Comparison of ENCODE assay signal across 8 cellular contexts in the genomic region with DNA sequence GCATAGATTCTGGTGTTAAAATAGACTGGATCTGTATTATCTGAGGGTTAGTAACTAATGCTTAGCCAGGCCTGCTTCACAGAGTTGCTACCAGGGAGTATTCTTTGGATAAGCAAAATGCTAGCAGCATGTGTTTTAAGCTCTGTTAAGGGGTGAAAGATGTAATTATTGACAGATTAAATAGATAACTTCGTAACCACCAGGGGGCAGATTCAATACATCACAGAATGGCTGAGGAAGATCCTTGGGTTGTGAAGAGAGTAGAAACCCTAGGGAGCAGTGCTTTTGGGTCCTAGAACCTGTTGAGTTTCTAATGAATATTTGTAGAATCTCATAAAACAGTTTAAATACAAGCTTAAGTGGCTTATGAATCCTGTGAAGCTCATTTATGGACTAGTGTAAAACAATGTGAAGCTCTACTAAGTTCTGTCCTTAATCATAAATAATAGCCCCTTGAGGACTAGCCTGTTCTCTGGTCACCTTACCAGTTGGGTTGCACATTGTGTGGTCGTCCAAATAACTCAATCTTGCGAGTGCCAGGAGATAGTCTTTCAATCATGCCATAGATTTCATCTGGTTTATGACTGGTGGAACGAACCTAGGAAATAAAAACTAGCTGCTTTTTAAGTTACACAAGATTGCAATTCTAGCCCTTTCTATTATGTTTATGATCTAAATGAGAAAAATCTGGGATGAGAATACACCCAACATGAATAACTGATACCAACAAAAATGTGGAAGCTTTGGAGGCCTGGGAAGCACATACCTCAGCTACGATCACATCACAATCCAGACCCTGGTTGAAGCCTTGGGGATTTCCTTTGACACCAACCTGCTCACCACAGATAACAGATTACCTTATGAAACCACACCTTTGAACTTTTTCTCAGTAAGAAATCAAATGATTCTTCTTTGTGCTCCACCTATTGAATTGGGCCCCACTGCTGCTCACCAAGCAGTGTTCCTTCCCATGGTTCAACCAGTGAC.
DNase-seq lines count a peak whose midpoint lies in the region; ATAC-seq lines count a peak whose summit lies in the region.

No MANE protein-coding gene starts in this region.

- DNase-seq in activated CD4-positive, alpha-beta T cell treated with anti-CD3 and anti-CD28 coated beads for 4 hours: peak; percentile 31 to 46
- no peak for DNase-seq in activated CD4-positive, alpha-beta T cell treated with anti-CD3 and anti-CD28 coated beads, Interleukin-2, amount 50 U/mL, for 4 hours
- DNase-seq in NCI-H526 treated with DMSO at 0.1 percent for 48 hours (lab: John Stamatoyannopoulos, UW) (peak; percentile 15), amniotic epithelial cell (ENCODE audit: low read depth) (peak; percentile 42), iPS DF 4.7 (ENCODE audit: extremely low read depth, low spot score) (peak; percentile 41)
- DNase-seq in stimulated activated naive CD8-positive, alpha-beta T cell treated with anti-CD3 and anti-CD28 coated beads, Interleukin-15, Interleukin-2, amounts not matched to agents 100 U/mL and 50 U/mL, for 24 hours: no peak

- ATAC-seq in HG03175 (IDR thresholded peaks at IDR 0.05; ENCODE audit: unreplicated experiment): peak; percentile 58
- peak; percentile 50 for ATAC-seq in stimulated activated naive CD8-positive, alpha-beta T cell treated with anti-CD3 and anti-CD28 coated beads, Interleukin-15, Interleukin-2, amounts not matched to agents 100 U/mL and 50 U/mL, for 24 hours
- no peak for ATAC-seq in HG02678 (IDR thresholded peaks at IDR 0.05; ENCODE audit: unreplicated experiment)

Comparison
In these comparisons a context has a peak if more than half of its experiments do, and no peak if none do; other contexts are left out.
1. DNase-seq: peak in activated CD4-positive, alpha-beta T cell treated with anti-CD3 and anti-CD28 coated beads for 4 hours (2 of 2), NCI-H526 treated with DMSO at 0.1 percent for 48 hours (single experiment), amniotic epithelial cell (single experiment) and iPS DF 4.7 (single experiment); none in activated CD4-positive, alpha-beta T cell treated with anti-CD3 and anti-CD28 coated beads, Interleukin-2, amount 50 U/mL, for 4 hours (0 of 2) and stimulated activated naive CD8-positive, alpha-beta T cell treated with anti-CD3 and anti-CD28 coated beads, Interleukin-15, Interleukin-2, amounts not matched to agents 100 U/mL and 50 U/mL, for 24 hours (single experiment).